Comparison of ENCODE assay signal across 1 cellular context in genomic region chr7:32586291-32587221, GRCh38.
TF ChIP-seq lines count a peak whose summit lies in the region.

No MANE protein-coding gene starts in this region.

TF ChIP-seq in GM23338, 12 proteins besides CTCF, POLR2A, EP300 and RAD21 (continued from another document):
- no peak for TF ChIP-seq REST (IDR thresholded peaks at IDR 0.05; ENCODE audit: unreplicated experiment)
- TF ChIP-seq STAT1 (IDR thresholded peaks at IDR 0.05; ENCODE audit: unreplicated experiment), result no peak
- no peak for TF ChIP-seq POLR2AphosphoS5 (IDR thresholded peaks at IDR 0.05; ENCODE audit: low read depth)
- no peak for TF ChIP-seq ZNF331 (CRISPR knock-in tag; IDR thresholded peaks at IDR 0.05; ENCODE audit: low read depth)
- no peak for TF ChIP-seq NANOG (IDR thresholded peaks at IDR 0.05; ENCODE audit: borderline replicate concordance)
- no peak for TF ChIP-seq EZH2phosphoT487 (IDR thresholded peaks at IDR 0.05; ENCODE audit: unreplicated experiment)
- TF ChIP-seq ETS1 (IDR thresholded peaks at IDR 0.05), result no peak
- no peak for TF ChIP-seq ZNF462 (CRISPR knock-in tag; IDR thresholded peaks at IDR 0.05)
- no peak for TF ChIP-seq EZH2 (IDR thresholded peaks at IDR 0.05; ENCODE audit: low read depth, unreplicated experiment)
